Comparison of ENCODE assay signal across 17 cellular contexts in the genomic region with DNA sequence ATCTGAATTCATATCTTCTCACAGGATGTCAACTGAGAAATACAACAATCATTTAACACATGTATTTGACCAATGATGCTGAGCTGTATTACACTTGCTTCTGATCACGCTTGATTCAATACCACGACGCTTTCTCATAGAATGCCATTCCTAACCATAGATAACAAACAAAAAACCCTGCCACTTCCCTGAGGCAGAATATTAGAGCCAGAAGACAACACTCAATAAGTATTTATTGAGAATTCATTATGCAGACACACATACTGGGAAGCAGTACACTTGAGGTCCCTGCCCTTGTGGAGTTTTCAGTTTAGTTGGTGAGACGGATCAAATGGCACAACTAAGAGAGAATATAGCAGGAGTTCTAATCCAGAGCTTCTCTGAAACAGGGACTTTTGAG. TPM values are rescaled to one million over a fixed set of nuclear protein-coding genes. Genes with fewer than 3 reads are reported as not detected.
A peak's percentile ranks its signal among the peaks of the same experiment; 100 is the strongest.
DNase-seq lines count a peak whose midpoint lies in the region; ATAC-seq and TF ChIP-seq lines count a peak whose summit lies in the region.
"Had no signal": no experiment of that assay in that cellular context is flagged by ENCODE, and none has a peak within 500 bp of the region (broad histone marks: within the 10 kb centered on the region; RNA-seq: fewer than 3 reads in every experiment).

No MANE protein-coding gene starts in this region.

- H3K27ac ChIP-seq in osteoblast (ENCODE audit: low read depth, low read length), result no peak overlapping the region
- H3K27ac ChIP-seq: BLaER1, GM23248, HL-60 had no signal

- no peaks in the 10 kb centered on the region for H3K4me1 ChIP-seq in osteoblast (ENCODE audit: insufficient read depth, low read length)
- H3K4me1 ChIP-seq: BLaER1 had no signal

- peaks cover 9% of the 10 kb centered on the region for H4K20me1 ChIP-seq in osteoblast (ENCODE audit: insufficient read depth, low read length)
- H4K20me1 ChIP-seq: BLaER1 had no signal

- no peaks in the 10 kb centered on the region for H3K27me3 Mint-ChIP-seq in stimulated activated naive CD8-positive, alpha-beta T cell treated with anti-CD3 and anti-CD28 coated beads, Interleukin-15, Interleukin-2, amounts not matched to agents 100 ng/mL and 50 ng/mL, for 24 hours
- H3K27me3 Mint-ChIP-seq in activated naive CD4-positive, alpha-beta T cell treated with anti-CD3 and anti-CD28 coated beads for 36 hours (ENCODE audit: low read depth), result no peaks in the 10 kb centered on the region
- H3K27me3 Mint-ChIP-seq: CD4-positive, alpha-beta memory T cell had no signal

- no peaks in the 10 kb centered on the region for H3K27me3 ChIP-seq in osteoblast (ENCODE audit: insufficient read depth, low read length)
- H3K27me3 ChIP-seq: BLaER1 had no signal

- no peak overlapping the region for H3K4me3 ChIP-seq in astrocyte of the cerebellum (ENCODE audit: low read depth, low read length)
- H3K4me3 ChIP-seq in osteoblast (ENCODE audit: insufficient read depth, low read length), result no peak overlapping the region
- H3K4me3 ChIP-seq: BLaER1, GM23248 had no signal

- H3K9me3 ChIP-seq in osteoblast (ENCODE audit: low read depth, low read length), result no peaks in the 10 kb centered on the region

- no peak overlapping the region for H3K4me3 Mint-ChIP-seq in stimulated activated naive CD8-positive, alpha-beta T cell treated with anti-CD3 and anti-CD28 coated beads, Interleukin-15, Interleukin-2, amounts not matched to agents 100 ng/mL and 50 ng/mL, for 24 hours
- H3K4me3 Mint-ChIP-seq in activated naive CD4-positive, alpha-beta T cell treated with anti-CD3 and anti-CD28 coated beads for 36 hours, result no peak overlapping the region
- H3K4me3 Mint-ChIP-seq: CD14-positive monocyte; CD4-positive, alpha-beta memory T cell; HFFc6 had no signal

- no peak overlapping the region for H3K4me2 ChIP-seq in osteoblast (ENCODE audit: insufficient read depth, low read length)
- H3K4me2 ChIP-seq: BLaER1 had no signal

- H3K79me2 ChIP-seq in osteoblast (ENCODE audit: insufficient read depth, low read length), result peaks cover 87% of the 10 kb centered on the region

- ATAC-seq in stimulated activated naive CD8-positive, alpha-beta T cell treated with anti-CD3 and anti-CD28 coated beads, Interleukin-15, Interleukin-2, amounts not matched to agents 100 U/mL and 50 U/mL, for 24 hours, result no peak

- peaks cover 16% of the 10 kb centered on the region for H3K9me3 Mint-ChIP-seq in stimulated activated naive CD8-positive, alpha-beta T cell treated with anti-CD3 and anti-CD28 coated beads, Interleukin-15, Interleukin-2, amounts not matched to agents 100 ng/mL and 50 ng/mL, for 24 hours
- peaks cover 5% of the 10 kb centered on the region for H3K9me3 Mint-ChIP-seq in activated naive CD4-positive, alpha-beta T cell treated with anti-CD3 and anti-CD28 coated beads for 36 hours

- in situ Hi-C loops in astrocyte of the cerebellum (cut with HindIII; ENCODE audit: low sequenced_read_pairs), result no loop called here

- peaks cover 50% of the 10 kb centered on the region for H3K36me3 Mint-ChIP-seq in stimulated activated naive CD8-positive, alpha-beta T cell treated with anti-CD3 and anti-CD28 coated beads, Interleukin-15, Interleukin-2, amounts not matched to agents 100 ng/mL and 50 ng/mL, for 24 hours (ENCODE audit: low read depth)
- H3K36me3 Mint-ChIP-seq in activated naive CD4-positive, alpha-beta T cell treated with anti-CD3 and anti-CD28 coated beads for 36 hours (ENCODE audit: low read depth), result peaks cover 35% of the 10 kb centered on the region

- DNase-seq in stimulated activated naive CD8-positive, alpha-beta T cell treated with anti-CD3 and anti-CD28 coated beads, Interleukin-15, Interleukin-2, amounts not matched to agents 100 U/mL and 50 U/mL, for 24 hours, result no peak
- peak; percentile 1 for DNase-seq in astrocyte of the cerebellum (ENCODE audit: low read depth)
- peak; percentile 51 for DNase-seq in osteoblast (ENCODE audit: insufficient read length, low spot score, missing footprints)
- no peak for DNase-seq in activated naive CD4-positive, alpha-beta T cell treated with anti-CD3 and anti-CD28 coated beads for 36 hours
- no peak for DNase-seq in NOMO-1 (lab: John Stamatoyannopoulos, UW; ENCODE audit: unreplicated experiment in 2 of 2)
- no peak for DNase-seq in DMS114 treated with DMSO at 0.1 percent for 48 hours (lab: John Stamatoyannopoulos, UW; ENCODE audit: unreplicated experiment)
- DNase-seq: 8988T; CD4-positive, alpha-beta memory T cell; GDM1; GM23248; HCEC 1CT; HFFc6; IMR-90 had no signal

- H3K36me3 ChIP-seq in osteoblast (ENCODE audit: insufficient read depth, low read length), result peaks cover 3% of the 10 kb centered on the region

- intact Hi-C loops in activated naive CD4-positive, alpha-beta T cell treated with anti-CD3 and anti-CD28 coated beads for 36 hours (cut with micrococcal nuclease), result no loop called here

- H2AFZ ChIP-seq in osteoblast (ENCODE audit: low read length), result no peak overlapping the region
- H2AFZ ChIP-seq: GM23248 had no signal

- CTCF ChIA-PET in activated naive CD4-positive, alpha-beta T cell treated with anti-CD3 and anti-CD28 coated beads for 36 hours (lab: Charles Lee), result no interaction called here

- TF ChIP-seq CTCF in astrocyte of the cerebellum (IDR thresholded peaks at IDR 0.05; ENCODE audit: low read depth, low read length, missing control alignments) (no peak), osteoblast (IDR thresholded peaks at IDR 0.05; ENCODE audit: extremely low read depth, low read depth, low read length) (no peak)

- H3K4me1 Mint-ChIP-seq in stimulated activated naive CD8-positive, alpha-beta T cell treated with anti-CD3 and anti-CD28 coated beads, Interleukin-15, Interleukin-2, amounts not matched to agents 100 ng/mL and 50 ng/mL, for 24 hours (ENCODE audit: low read depth), result peaks cover 17% of the 10 kb centered on the region
- peaks cover 12% of the 10 kb centered on the region for H3K4me1 Mint-ChIP-seq in activated naive CD4-positive, alpha-beta T cell treated with anti-CD3 and anti-CD28 coated beads for 36 hours (ENCODE audit: low read depth)

- peak overlapping the region; percentile 72 for H3K27ac Mint-ChIP-seq in stimulated activated naive CD8-positive, alpha-beta T cell treated with anti-CD3 and anti-CD28 coated beads, Interleukin-15, Interleukin-2, amounts not matched to agents 100 ng/mL and 50 ng/mL, for 24 hours
- H3K27ac Mint-ChIP-seq in activated naive CD4-positive, alpha-beta T cell treated with anti-CD3 and anti-CD28 coated beads for 36 hours, result no peak overlapping the region
- H3K27ac Mint-ChIP-seq: CD14-positive monocyte, HFFc6 had no signal

RNA-seq across cellular contexts. Expression of a gene that starts 32.4 kb away (rescaled TPM):
- 55.7 and 64.8 TPM in 2 replicates for total RNA-seq in osteoblast
- total RNA-seq in activated naive CD4-positive, alpha-beta T cell treated with anti-CD3 and anti-CD28 coated beads for 36 hours, result 10 to 100 TPM; 27.0 to 27.2 TPM

Comparison
In these comparisons a context has a peak if more than half of its experiments do, and no peak if none do; other contexts are left out.
1. DNase-seq: peak in astrocyte of the cerebellum (single experiment) and osteoblast (single experiment); none in stimulated activated naive CD8-positive, alpha-beta T cell treated with anti-CD3 and anti-CD28 coated beads, Interleukin-15, Interleukin-2, amounts not matched to agents 100 U/mL and 50 U/mL, for 24 hours (single experiment), activated naive CD4-positive, alpha-beta T cell treated with anti-CD3 and anti-CD28 coated beads for 36 hours (single experiment), NOMO-1 (0 of 2) and DMS114 treated with DMSO at 0.1 percent for 48 hours (single experiment).